ENCODE assay signal across 16 cellular contexts in the genomic region with DNA sequence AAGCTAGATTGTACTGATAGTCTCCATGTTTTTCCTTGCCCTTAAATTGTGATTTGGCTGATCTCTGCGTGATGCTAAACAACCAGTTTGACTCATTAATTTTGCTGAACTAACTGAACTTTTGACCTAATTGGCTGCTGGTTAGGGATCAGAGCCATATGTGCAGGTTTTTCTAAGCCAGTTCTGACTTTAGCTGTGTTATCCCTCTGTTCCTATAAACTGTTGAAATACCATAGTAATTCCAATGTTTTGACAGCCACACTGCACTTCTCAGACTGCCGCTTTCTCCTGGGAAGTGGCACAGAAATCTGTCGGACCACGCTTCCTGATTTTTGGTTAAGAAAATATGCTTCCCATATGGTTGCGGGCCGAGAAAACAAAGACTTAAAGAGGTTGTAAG. TPM values are rescaled to one million over a fixed set of nuclear protein-coding genes. Genes with fewer than 3 reads are reported as not detected.
DNase-seq lines count a peak whose midpoint lies in the region; ATAC-seq and TF ChIP-seq lines count a peak whose summit lies in the region.
"Had no signal": no experiment of that assay in that cellular context is flagged by ENCODE, and none has a peak within 500 bp of the region (broad histone marks: within the 10 kb centered on the region; RNA-seq: fewer than 3 reads in every experiment).

No MANE protein-coding gene starts in this region.

- WGBS in upper lobe of left lung, 2 donors, result 73 to 80% methylated on average over 6 of the region's 6 CpGs

- H3K27me3 ChIP-seq in right atrium auricular region (no peaks in the 10 kb centered on the region), lower lobe of right lung (ENCODE audit: low read depth) (no peaks in the 10 kb centered on the region), upper lobe of left lung (no peaks in the 10 kb centered on the region)

- no peak overlapping the region for H3K4me3 ChIP-seq in right atrium auricular region
- no peak overlapping the region for H3K4me3 ChIP-seq in coronary artery
- no peak overlapping the region for H3K4me3 ChIP-seq in lower lobe of right lung
- no peak overlapping the region for H3K4me3 ChIP-seq in upper lobe of left lung
- H3K4me3 ChIP-seq: A549 had no signal

- no peak for TF ChIP-seq EP300 in upper lobe of left lung (IDR thresholded peaks at IDR 0.05)

- DNase-seq in right atrium auricular region (ENCODE audit: low spot score), result peak; percentile 53
- DNase-seq in Right ventricle myocardium superior, result no peak
- peak; percentile 47 for DNase-seq in coronary artery (ENCODE audit: low spot score)
- DNase-seq in lower lobe of right lung, result no peak
- DNase-seq in SIG-M5 (lab: John Stamatoyannopoulos, UW), result no peak
- no peak for DNase-seq in iPS-NIHi7 (ENCODE audit: extremely low spot score)
- no peak for DNase-seq in upper lobe of left lung
- DNase-seq: activated CD4-positive, alpha-beta memory T cell treated with anti-CD3 and anti-CD28 coated beads for 36 hours; effector memory CD8-positive, alpha-beta T cell; hippocampal formation; NCI-H2107; SHP77 treated with DMSO at 0.1 percent for 48 hours; stimulated activated naive CD4-positive, alpha-beta T cell; T1000 had no signal

- TF ChIP-seq CTCF in right atrium auricular region (IDR thresholded peaks at IDR 0.05), result no peak
- no peak for TF ChIP-seq CTCF in coronary artery (IDR thresholded peaks at IDR 0.05)
- TF ChIP-seq CTCF in lower lobe of right lung (IDR thresholded peaks at IDR 0.05), result no peak
- no peak for TF ChIP-seq CTCF in upper lobe of left lung (IDR thresholded peaks at IDR 0.05)

- H3K27ac ChIP-seq in right atrium auricular region, result no peak overlapping the region
- H3K27ac ChIP-seq in coronary artery, result no peak overlapping the region
- H3K27ac ChIP-seq in lower lobe of right lung, result peak overlapping the region; percentile 46
- H3K27ac ChIP-seq in upper lobe of left lung, result peak overlapping the region in 1 of 4 donors; percentile 27
- H3K27ac ChIP-seq: A549 had no signal

- H3K36me3 ChIP-seq in right atrium auricular region (no peaks in the 10 kb centered on the region), lower lobe of right lung (no peaks in the 10 kb centered on the region), upper lobe of left lung (peaks cover 0 to 5% (median 0%) of the 10 kb centered on the region in 4 donors)

- intact Hi-C loops in Right ventricle myocardium superior (cut with DNase I), result no loop called here
- intact Hi-C loops in lower lobe of right lung (cut with DNase I), result no loop called here

- H3K9me3 ChIP-seq in right atrium auricular region, result no peaks in the 10 kb centered on the region
- no peaks in the 10 kb centered on the region for H3K9me3 ChIP-seq in lower lobe of right lung
- H3K9me3 ChIP-seq in upper lobe of left lung, result no peaks in the 10 kb centered on the region

- H3K4me1 ChIP-seq in right atrium auricular region (peaks cover 0 to 13% of the 10 kb centered on the region in 2 donors), lower lobe of right lung (peaks cover 23% of the 10 kb centered on the region), upper lobe of left lung (peaks cover 10 to 45% (median 28%) of the 10 kb centered on the region in 4 donors)

- ATAC-seq in Right ventricle myocardium superior (ENCODE audit: poor library complexity) (no peak), lower lobe of right lung (no peak), GM18519 (IDR thresholded peaks at IDR 0.05; ENCODE audit: low FRiP score, unreplicated experiment) (no peak), upper lobe of left lung (ENCODE audit: low FRiP score in 2 of 2) (no peak)
- ATAC-seq: A549; effector memory CD8-positive, alpha-beta T cell had no signal

- no peak for TF ChIP-seq POLR2A in upper lobe of left lung (IDR thresholded peaks at IDR 0.05)

RNA-seq across cellular contexts. Expression of a gene that starts 42.2 kb away (rescaled TPM):
- 10 to 100 TPM in 1 of 2 donors, 1 to 10 TPM in 1; 4.6 to 15.3 TPM for total RNA-seq in right atrium auricular region
- total RNA-seq in Right ventricle myocardium superior, result 4.2 TPM
- total RNA-seq in lower lobe of right lung, result 92.6 TPM
- total RNA-seq in upper lobe of left lung, result 100 to 1,000 TPM in 2 of 6 donors, 10 to 100 TPM in 4; 62.8 to 317 (median 85.6) TPM

Comparison
In these comparisons a context has a peak if more than half of its experiments do, and no peak if none do; other contexts are left out.
1. DNase-seq: peak in right atrium auricular region (single experiment) and coronary artery (single experiment); none in Right ventricle myocardium superior (single experiment), lower lobe of right lung (single experiment), SIG-M5 (single experiment), iPS-NIHi7 (single experiment) and upper lobe of left lung (0 of 2).